Comparison of ENCODE assay signal across 10 cellular contexts in the genomic region with DNA sequence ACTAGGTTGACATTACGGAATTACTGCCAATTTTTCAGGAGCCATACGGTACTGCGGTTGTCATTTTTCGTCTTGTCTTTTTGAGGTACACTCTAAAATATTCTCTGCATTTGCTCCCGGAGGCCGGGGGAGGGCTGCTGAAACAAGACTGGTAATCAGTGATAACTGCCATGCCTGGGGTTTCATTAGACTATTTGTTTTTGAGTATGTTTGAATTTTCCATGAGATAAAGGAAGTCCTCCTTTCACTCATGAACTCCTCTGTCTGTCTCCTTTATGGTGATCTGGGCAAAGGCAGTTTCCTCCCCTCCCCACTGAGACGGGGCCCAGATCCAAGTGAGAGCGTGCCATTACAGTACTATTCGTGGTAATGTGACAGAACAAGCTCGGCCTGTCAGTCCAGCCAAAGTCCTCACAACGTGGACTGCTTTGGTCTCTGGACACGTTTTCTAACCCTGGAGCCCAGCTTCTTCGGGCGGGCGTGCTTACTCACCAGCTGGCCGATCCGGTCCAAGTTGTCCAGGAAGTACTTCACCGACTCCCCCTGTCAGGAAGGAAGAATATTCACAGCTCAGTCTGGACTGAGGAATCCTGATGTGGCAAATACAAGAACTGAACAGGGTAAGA. TPM values are rescaled to one million over a fixed set of nuclear protein-coding genes. Genes with fewer than 3 reads are reported as not detected.
DNase-seq lines count a peak whose midpoint lies in the region; ATAC-seq and TF ChIP-seq lines count a peak whose summit lies in the region.
"Had no signal": no experiment of that assay in that cellular context is flagged by ENCODE, and none has a peak within 500 bp of the region (broad histone marks: within the 10 kb centered on the region; RNA-seq: fewer than 3 reads in every experiment).

No MANE protein-coding gene starts in this region.

- no peak overlapping the region for H3K9ac ChIP-seq in trophoblast cell (ENCODE audit: low read length)

- no peak overlapping the region for H4K8ac ChIP-seq in trophoblast cell (ENCODE audit: low read depth, low read length)

- H3K27ac ChIP-seq in trophoblast cell (ENCODE audit: low read depth, low read length): peak overlapping the region; percentile 91

- no peak overlapping the region for H2AK5ac ChIP-seq in trophoblast cell (ENCODE audit: low read length)

- peak overlapping the region; percentile 48 for H4K91ac ChIP-seq in trophoblast cell (ENCODE audit: low read depth, low read length)

- DNase-seq in Caco-2 (peak; percentile 74 to 84), RPMI7951 (ENCODE audit: low read depth) (peak; percentile 70), fibroblast of pulmonary artery (ENCODE audit: low read depth) (peak; percentile 75), trophoblast cell (peak; percentile 98 to 99), NOMO-1 treated with dmso at 0.1 percent for 144 hours (lab: John Stamatoyannopoulos, UW; ENCODE audit: unreplicated experiment) (no peak), HK-2 (ENCODE audit: unreplicated experiment) (no peak)
- DNase-seq: immature natural killer cell; stimulated activated naive CD4-positive, alpha-beta T cell had no signal

- peak in 1 of 2 experiments; percentile 7 for TF ChIP-seq CTCF in Caco-2 (IDR thresholded peaks at IDR 0.05; ENCODE audit: insufficient read depth in 1 of 2, low read depth in 1 of 2, low read length in 1 of 2, severe bottlenecking in 1 of 2, unreplicated experiment in 1 of 2)
- no peak for TF ChIP-seq CTCF in fibroblast of pulmonary artery (IDR thresholded peaks at IDR 0.05; ENCODE audit: low read length, missing control alignments)

- H3K36me3 Mint-ChIP-seq in Caco-2 (ENCODE audit: insufficient read depth, unreplicated experiment): peaks cover 55% of the 10 kb centered on the region

- no CpG with 5 or more reads among the region's 18 CpGs for WGBS in trophoblast cell (ENCODE audit: extremely low coverage, insufficient coverage, insufficient read length)

- intact Hi-C loops in Caco-2 (cut with micrococcal nuclease; ENCODE audit: unreplicated experiment): no loop called here

- peaks cover 35% of the 10 kb centered on the region for H3K79me1 ChIP-seq in trophoblast cell (ENCODE audit: low read length)

- H3K36me3 ChIP-seq in Caco-2 (ENCODE audit: control insufficient read depth, insufficient read depth, low read length): peaks cover 2% of the 10 kb centered on the region; the same call in 1 of the 2 replicates
- H3K36me3 ChIP-seq in trophoblast cell (ENCODE audit: control insufficient read depth in 1 of 2, insufficient read depth in 2 of 2, low read length in 2 of 2): peaks cover 35 to 45% of the 10 kb centered on the region in 2 experiments

- BruUV-seq in Caco-2 (replicated peaks; lab: Mats Ljungman, UMichigan): no TSS peak

- ATAC-seq in HG03095 (IDR thresholded peaks at IDR 0.05; ENCODE audit: unreplicated experiment) (no peak), HG03139 (IDR thresholded peaks at IDR 0.05; ENCODE audit: unreplicated experiment) (no peak)

- no peaks in the 10 kb centered on the region for H3K9me3 Mint-ChIP-seq in Caco-2 (ENCODE audit: unreplicated experiment)
- H3K9me3 Mint-ChIP-seq: immature natural killer cell had no signal

- peaks cover 23% of the 10 kb centered on the region for H3K4me1 Mint-ChIP-seq in Caco-2 (ENCODE audit: low read depth, unreplicated experiment)

- peak overlapping the region; percentile 29 for H3K27ac Mint-ChIP-seq in Caco-2 (ENCODE audit: unreplicated experiment)
- H3K27ac Mint-ChIP-seq: immature natural killer cell had no signal

- H3K14ac ChIP-seq in trophoblast cell (ENCODE audit: low read length): no peak overlapping the region

- H3K79me2 ChIP-seq in trophoblast cell (ENCODE audit: control insufficient read depth, insufficient read depth, low read length, poor library complexity): peaks cover 22% of the 10 kb centered on the region

- H3K27me3 ChIP-seq in Caco-2 (replicated peaks; ENCODE audit: control insufficient read depth, insufficient read depth, low read length) (no peaks in the 10 kb centered on the region), trophoblast cell (ENCODE audit: insufficient read depth, low read length) (no peaks in the 10 kb centered on the region)

- H3K4me2 ChIP-seq in trophoblast cell (ENCODE audit: low read length): no peak overlapping the region

- peak overlapping the region; percentile 43 for H2BK120ac ChIP-seq in trophoblast cell (ENCODE audit: insufficient read depth, low read length, poor library complexity)

- POLR2A ChIA-PET in Caco-2 (lab: Charles Lee): no interaction called here

- no peak overlapping the region for H2AFZ ChIP-seq in trophoblast cell (ENCODE audit: insufficient read depth, low read length, poor library complexity)

- H3K4me1 ChIP-seq in Caco-2: peaks cover 27% of the 10 kb centered on the region
- H3K4me1 ChIP-seq in trophoblast cell (ENCODE audit: control insufficient read depth in 1 of 2, insufficient read depth in 2 of 2, low read length in 2 of 2): peaks cover 54 to 61% of the 10 kb centered on the region in 2 experiments

- H3K4ac ChIP-seq in trophoblast cell (ENCODE audit: low read depth, low read length): no peak overlapping the region

- no peaks in the 10 kb centered on the region for H3K27me3 Mint-ChIP-seq in Caco-2 (ENCODE audit: insufficient read depth, unreplicated experiment)

- H3K4me3 ChIP-seq in Caco-2 (ENCODE audit: low read depth, low read length) (no peak overlapping the region), fibroblast of pulmonary artery (replicated peaks; ENCODE audit: low read depth, low read length) (no peak overlapping the region), trophoblast cell (ENCODE audit: low read depth, low read length) (no peak overlapping the region)

- peak overlapping the region; percentile 68 for H2BK5ac ChIP-seq in trophoblast cell (ENCODE audit: low read depth, low read length, poor library complexity)

- CTCF ChIA-PET in Caco-2 (lab: Charles Lee): interaction anchor here (0.5 to 0.7 kb wide), 2 partner anchors 18 to 205 kb away, joined by 3 to 6 read pairs; no protein-coding TSS in a partner anchor

- H3K9me3 ChIP-seq in Caco-2 (no peaks in the 10 kb centered on the region), trophoblast cell (ENCODE audit: insufficient read depth, low read depth, low read length) (peaks cover 11% of the 10 kb centered on the region)

- no peak overlapping the region for H3K23ac ChIP-seq in trophoblast cell (ENCODE audit: low read length)

- H4K12ac ChIP-seq in trophoblast cell (ENCODE audit: low read depth, low read length): no peak overlapping the region

- no peak overlapping the region for H2BK12ac ChIP-seq in trophoblast cell (ENCODE audit: low read length)

- H3K18ac ChIP-seq in trophoblast cell (ENCODE audit: low read length): no peak overlapping the region

- peak overlapping the region; percentile 13 for H3K4me3 Mint-ChIP-seq in Caco-2 (ENCODE audit: unreplicated experiment)
- H3K4me3 Mint-ChIP-seq: immature natural killer cell had no signal

RNA-seq across cellular contexts. Expression of gene AMZ1, which starts 45.1 kb away (rescaled TPM):
- 0.07 and 0.11 TPM in 2 replicates for total RNA-seq in Caco-2 (2022)
- total RNA-seq in RPMI7951 (2014; rRNA removed; shearing (Covaris generic)): 4.9 and 8.5 TPM in 2 replicates
- polyA plus RNA-seq in trophoblast cell (2013): 0.41 and 0.64 TPM in 2 replicates

Comparison
In these comparisons a context has a peak if more than half of its experiments do, and no peak if none do; other contexts are left out.
1. DNase-seq: peak in Caco-2 (2 of 2), RPMI7951 (single experiment), fibroblast of pulmonary artery (single experiment) and trophoblast cell (2 of 2); none in NOMO-1 treated with dmso at 0.1 percent for 144 hours (single experiment) and HK-2 (single experiment).